In genomic region chr6:134529921-134530320, GRCh38 we compare ENCODE assay signal across 12 cellular contexts.
DNase-seq lines count a peak whose midpoint lies in the region; ATAC-seq, FAIRE-seq and TF ChIP-seq lines count a peak whose summit lies in the region.
"Had no signal": no experiment of that assay in that cellular context is flagged by ENCODE, and none has a peak within 500 bp of the region (broad histone marks: within the 10 kb centered on the region; RNA-seq: fewer than 3 reads in every experiment).

No MANE protein-coding gene starts in this region.

- H3K4me3 ChIP-seq in A549 = no peak overlapping the region

- no peak overlapping the region for H3K4me3 Mint-ChIP-seq in T-cell

- no peak for TF ChIP-seq POLR2A in A549 (IDR thresholded peaks at IDR 0.05; ENCODE audit: low read length)

- DNase-seq in A549 (ENCODE audit: low read depth in 1 of 2, low spot score in 1 of 2) (peak; percentile 28 to 89), GM03348 (ENCODE audit: low spot score) (peak; percentile 26), T-cell (peak in 15 of 34 experiments; percentile 12 to 47 (median 27)), fibroblast of peridontal ligament (ENCODE audit: extremely low read depth) (peak; percentile 39), left colon (no peak), HK-2 (ENCODE audit: unreplicated experiment) (no peak)
- DNase-seq: activated CD4-positive, alpha-beta T cell treated with anti-CD3 and anti-CD28 coated beads for 4 hours; amniotic stem cell; NCI-H187 treated with DMSO at 0.1 percent for 48 hours had no signal

- WGBS in A549 (ENCODE audit: missing lambda C conversion rate) = 25% methylated on average over 4 of the region's 4 CpGs

- peaks cover 21 to 33% (median 28%) of the 10 kb centered on the region in 3 donors for H3K4me1 Mint-ChIP-seq in T-cell

- POLR2A ChIA-PET in A549 (lab: Yijun Ruan, JAX) = interaction anchor here (0.6 to 1.4 kb wide), 6 partner anchors 60 to 358 kb away, joined by 3 to 11 read pairs (median 4); no protein-coding TSS in a partner anchor
- POLR2A ChIA-PET in T-cell (lab: Charles Lee) = interaction anchor here in 1 of 2 donors (0.6 to 0.7 kb wide), 2 partner anchors 53 to 145 kb away, joined by 3 to 4 read pairs; no protein-coding TSS in a partner anchor

- H3K9me3 ChIP-seq in A549 = no peaks in the 10 kb centered on the region

- intact Hi-C loops in left colon (cut with DNase I, micrococcal nuclease) = no loop called here

- H3K4me2 ChIP-seq in A549 = peak overlapping the region; percentile 63

- no peaks in the 10 kb centered on the region for H3K27me3 Mint-ChIP-seq in T-cell

- H3K27ac Mint-ChIP-seq in T-cell = no peak overlapping the region

- ATAC-seq in A549 = peak; percentile 88 to 96
- ATAC-seq in T-cell (replicated peaks in 1 of 4) = peak in 3 of 4 experiments; percentile 20 to 95 (median 43)
- ATAC-seq in HG02885 (IDR thresholded peaks at IDR 0.05; ENCODE audit: poor library complexity, unreplicated experiment) = no peak
- ATAC-seq in left colon = no peak
- ATAC-seq in HG03521 (IDR thresholded peaks at IDR 0.05; ENCODE audit: unreplicated experiment) = no peak
- ATAC-seq: Right ventricle myocardium inferior had no signal

- peaks cover 54% of the 10 kb centered on the region for H3K4me1 ChIP-seq in A549

- FAIRE-seq in A549 (lab: Jason Lieb, UNC) = peak; percentile 63

- H3K9me3 Mint-ChIP-seq in T-cell = no peaks in the 10 kb centered on the region

- TF ChIP-seq CTCF in A549 (IDR thresholded peaks at IDR 0.05) = no peak

- CTCF ChIA-PET in A549 (lab: Yijun Ruan, JAX) (interaction anchor here (0.6 to 0.9 kb wide), 2 partner anchors 73 to 356 kb away, joined by 3 read pairs; no protein-coding TSS in a partner anchor), T-cell (lab: Charles Lee) (interaction anchor here (0.6 to 0.7 kb wide), 4 partner anchors 23 to 350 kb away, joined by 3 to 5 read pairs (median 5); no protein-coding TSS in a partner anchor)

- TF ChIP-seq EP300 in A549 (IDR thresholded peaks at IDR 0.05) = peak; percentile 96 to 97

- H3K27ac ChIP-seq in A549 = peak overlapping the region; percentile 85 to 92

- peak in 1 of 2 experiments; percentile 64; a peak in 4 of 5 replicates for TF ChIP-seq RAD21 in A549 (conservative IDR thresholded peaks at IDR 0.05 in 1 of 2, IDR thresholded peaks at IDR 0.05 in 1 of 2)

- no peaks in the 10 kb centered on the region for H3K36me3 Mint-ChIP-seq in T-cell

TF ChIP-seq in A549, 52 proteins besides CTCF, POLR2A, EP300 and RAD21 (continues in another document):
- TF ChIP-seq KDM5A (IDR thresholded peaks at IDR 0.05) = no peak
- TF ChIP-seq GATA3 (IDR thresholded peaks at IDR 0.05; ENCODE audit: borderline replicate concordance) = peak; percentile 98
- no peak for TF ChIP-seq BHLHE40 (IDR thresholded peaks at IDR 0.05; ENCODE audit: low read depth, low read length)
- TF ChIP-seq MAX (IDR thresholded peaks at IDR 0.05) = peak; percentile 63
- peak; percentile 94 for TF ChIP-seq BCL3 (IDR thresholded peaks at IDR 0.05)
- no peak for TF ChIP-seq HEYL (CRISPR knock-in tag; IDR thresholded peaks at IDR 0.05)
- no peak for TF ChIP-seq MAZ (IDR thresholded peaks at IDR 0.05; ENCODE audit: borderline replicate concordance, low read depth, low read length)
- TF ChIP-seq CHD4 (IDR thresholded peaks at IDR 0.05; ENCODE audit: borderline replicate concordance) = no peak
- TF ChIP-seq FOSB (CRISPR knock-in tag; IDR thresholded peaks at IDR 0.05) = no peak
- no peak for TF ChIP-seq REST (IDR thresholded peaks at IDR 0.05)
- peak; percentile 86 for TF ChIP-seq ZSCAN20 (CRISPR knock-in tag; IDR thresholded peaks at IDR 0.05)
- TF ChIP-seq POLR2AphosphoS2 (conservative IDR thresholded peaks at IDR 0.05; ENCODE audit: low read length) = no peak
- no peak for TF ChIP-seq HMGXB4 (CRISPR knock-in tag; IDR thresholded peaks at IDR 0.05; ENCODE audit: borderline replicate concordance)
- TF ChIP-seq RFX5 (IDR thresholded peaks at IDR 0.05) = no peak
- no peak for TF ChIP-seq NFE2L2 (conservative IDR thresholded peaks at IDR 0.05; ENCODE audit: low read length)
- no peak for TF ChIP-seq CHD2 (IDR thresholded peaks at IDR 0.05; ENCODE audit: low read length, partially characterized antibody)
- no peak for TF ChIP-seq ESRRA (IDR thresholded peaks at IDR 0.05; ENCODE audit: borderline replicate concordance, low read length)
- TF ChIP-seq USF2 (IDR thresholded peaks at IDR 0.05) = no peak
- TF ChIP-seq HOXA7 (CRISPR knock-in tag; IDR thresholded peaks at IDR 0.05) = no peak
- TF ChIP-seq RNF2 (IDR thresholded peaks at IDR 0.05; ENCODE audit: borderline replicate concordance, low read depth) = no peak
- peak; percentile 52; the same call in 1 of the 2 replicates for TF ChIP-seq FOSL2 (IDR thresholded peaks at IDR 0.05)
- peak; percentile 80 for TF ChIP-seq FOSL2 (CRISPR knock-in tag; IDR thresholded peaks at IDR 0.05)
- no peak for TF ChIP-seq PHF8 (IDR thresholded peaks at IDR 0.05; ENCODE audit: borderline replicate concordance, low read depth)
- TF ChIP-seq NR3C1 (IDR thresholded peaks at IDR 0.05) = no peak
- TF ChIP-seq NPAS2 (CRISPR knock-in tag; IDR thresholded peaks at IDR 0.05; ENCODE audit: borderline replicate concordance) = no peak
- TF ChIP-seq MAFK (IDR thresholded peaks at IDR 0.05; ENCODE audit: partially characterized antibody) = no peak
- TF ChIP-seq EHF (CRISPR knock-in tag; IDR thresholded peaks at IDR 0.05) = no peak
- TF ChIP-seq CBX8 (IDR thresholded peaks at IDR 0.05) = no peak
- TF ChIP-seq FOXS1 (CRISPR knock-in tag; IDR thresholded peaks at IDR 0.05) = no peak
- no peak for TF ChIP-seq SREBF2 (IDR thresholded peaks at IDR 0.05)
- TF ChIP-seq HOXB13 (CRISPR knock-in tag; IDR thresholded peaks at IDR 0.05; ENCODE audit: low read depth) = no peak; the same call in 1 of the 2 replicates

Comparison
In these comparisons a context has a peak if more than half of its experiments do, and no peak if none do; other contexts are left out.
1. ATAC-seq: peak in A549 (2 of 2) and T-cell (3 of 4); none in HG02885 (single experiment), left colon (single experiment) and HG03521 (single experiment).
2. DNase-seq: peak in A549 (2 of 2), GM03348 (single experiment) and fibroblast of peridontal ligament (single experiment); none in left colon (0 of 2) and HK-2 (single experiment).